Comparison of ENCODE assay signal across 28 cellular contexts in the genomic region with DNA sequence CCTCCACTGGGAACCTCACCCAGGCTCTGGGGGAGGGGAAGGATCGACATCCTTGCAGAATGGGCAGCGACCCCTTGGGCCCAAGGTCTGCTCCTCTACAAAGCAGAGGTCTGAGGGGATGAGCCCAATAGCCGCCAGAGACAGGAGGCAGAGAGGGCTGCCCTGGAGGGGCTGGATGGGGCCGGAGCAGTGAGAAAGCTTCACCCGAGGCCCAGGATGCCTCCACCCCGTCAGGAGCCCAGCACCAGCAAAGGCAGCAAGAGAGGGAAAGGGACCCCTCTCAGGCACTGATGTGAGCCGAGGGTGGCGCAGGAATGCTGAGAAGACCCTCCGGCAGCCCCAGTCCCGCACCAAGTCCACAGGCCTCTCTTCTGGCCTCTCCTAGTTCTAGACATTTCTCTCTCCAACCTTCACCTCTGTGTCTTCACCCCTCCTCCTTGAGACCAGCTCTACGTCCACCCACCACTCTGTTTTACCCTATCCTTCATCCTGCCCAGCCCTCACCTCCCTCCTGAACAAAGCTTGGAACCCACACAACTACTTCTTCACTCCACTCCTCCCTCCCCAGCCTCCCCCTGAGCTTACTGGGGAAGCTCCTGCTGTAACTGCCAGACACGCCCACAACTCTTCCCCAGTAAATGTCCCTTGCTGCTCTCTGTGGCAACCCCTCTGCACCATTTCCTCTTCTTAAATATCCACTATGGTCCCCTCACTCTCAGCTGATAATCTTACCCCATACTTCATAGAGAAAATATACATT.
"Had no signal": no experiment of that assay in that cellular context is flagged by ENCODE, and none has a peak within 500 bp of the region (broad histone marks: within the 10 kb centered on the region; RNA-seq: fewer than 3 reads in every experiment).

No MANE protein-coding gene starts in this region.

- H3K9me3 Mint-ChIP-seq: activated naive CD4-positive, alpha-beta T cell treated with anti-CD3 and anti-CD28 coated beads, Interleukin-2, amount 50 U/mL, for 72 hours; activated T-cell treated with anti-CD3 and anti-CD28 coated beads, Interleukin-2, amount 50 U/mL, for 24 hours; central memory CD8-positive, alpha-beta T cell; dendritic cell treated with granulocyte-macrophage colony-stimulating factor and Interleukin-4, amounts not matched to agents 40 ng/mL and 50 ng/mL, for 4 days; mesothelial cell of epicardium; naive B cell; nephron progenitor cell; stimulated activated memory B cell treated with anti-CD40 and anti-IgM and Interleukin-4, amounts not matched to agents 10 μg/mL and 1 μg/mL and 100 μg/mL, for 72 hours; stimulated activated naive CD8-positive, alpha-beta T cell treated with anti-CD3 and anti-CD28 coated beads, Interleukin-15, amount 100 ng/mL, for 72 hours; T-cell; type B pancreatic cell had no signal

- H3K4me3 Mint-ChIP-seq: activated T-cell treated with anti-CD3 and anti-CD28 coated beads, Interleukin-2, amount 50 U/mL, for 24 hours; central memory CD8-positive, alpha-beta T cell; dendritic cell treated with granulocyte-macrophage colony-stimulating factor and Interleukin-4, amounts not matched to agents 40 ng/mL and 50 ng/mL, for 4 days; mesothelial cell of epicardium; naive B cell; nephron progenitor cell; stimulated activated memory B cell treated with anti-CD40 and anti-IgM and Interleukin-4, amounts not matched to agents 10 μg/mL and 1 μg/mL and 100 μg/mL, for 72 hours; stimulated activated naive CD8-positive, alpha-beta T cell treated with anti-CD3 and anti-CD28 coated beads, Interleukin-15, amount 100 ng/mL, for 72 hours; T-cell; type B pancreatic cell had no signal

- H3K4me1 Mint-ChIP-seq: central memory CD8-positive, alpha-beta T cell; mesothelial cell of epicardium; naive B cell; nephron progenitor cell; stimulated activated memory B cell treated with anti-CD40 and anti-IgM and Interleukin-4, amounts not matched to agents 10 μg/mL and 1 μg/mL and 100 μg/mL, for 72 hours; stimulated activated naive CD8-positive, alpha-beta T cell treated with anti-CD3 and anti-CD28 coated beads, Interleukin-15, amount 100 ng/mL, for 72 hours; T-cell had no signal

- H3K27me3 Mint-ChIP-seq: dendritic cell treated with granulocyte-macrophage colony-stimulating factor and Interleukin-4, amounts not matched to agents 40 ng/mL and 50 ng/mL, for 4 days had no signal

- H3K27ac Mint-ChIP-seq: activated naive CD4-positive, alpha-beta T cell treated with anti-CD3 and anti-CD28 coated beads, Interleukin-2, amount 50 U/mL, for 72 hours; activated T-cell treated with anti-CD3 and anti-CD28 coated beads, Interleukin-2, amount 50 U/mL, for 24 hours; dendritic cell treated with granulocyte-macrophage colony-stimulating factor and Interleukin-4, amounts not matched to agents 40 ng/mL and 50 ng/mL, for 4 days; mesothelial cell of epicardium; naive B cell; nephron progenitor cell; stimulated activated memory B cell treated with anti-CD40 and anti-IgM and Interleukin-4, amounts not matched to agents 10 μg/mL and 1 μg/mL and 100 μg/mL, for 72 hours; T-cell; type B pancreatic cell had no signal

- ATAC-seq: activated naive CD4-positive, alpha-beta T cell treated with anti-CD3 and anti-CD28 coated beads, Interleukin-2, amount 50 U/mL, for 72 hours; gastrocnemius medialis; left colon; pancreas; psoas muscle; stimulated activated memory B cell treated with anti-CD40 and anti-IgM and Interleukin-4, amounts not matched to agents 10 μg/mL and 1 μg/mL and 100 μg/mL, for 72 hours; stimulated activated naive CD8-positive, alpha-beta T cell treated with anti-CD3 and anti-CD28 coated beads, Interleukin-15, amount 100 ng/mL, for 72 hours; T-cell had no signal

- DNase-seq: activated CD4-positive, alpha-beta T cell treated with anti-CD3 and anti-CD28 coated beads for 4 hours; activated CD4-positive, alpha-beta T cell treated with anti-CD3 and anti-CD28 coated beads, Interleukin-2, amount 50 U/mL, for 4 hours; activated CD4-positive, CD25-positive, alpha-beta regulatory T cell; activated naive CD4-positive, alpha-beta T cell; activated T-cell treated with anti-CD3 and anti-CD28 coated beads, Interleukin-2, amount 50 U/mL, for 24 hours; effector CD4-positive, alpha-beta T cell; esophagus squamous epithelium; gastrocnemius medialis; glutamatergic neuron; kidney; left colon; mammary epithelial cell; naive B cell; nephron progenitor cell; pancreas; psoas muscle; stimulated activated CD4-positive, alpha-beta T cell treated with anti-CD3 and anti-CD28 coated beads, Interleukin-1b, Interleukin-23, amount 100 ng/mL, for 48 hours; stimulated activated CD4-positive, alpha-beta T cell treated with anti-CD3 and anti-CD28 coated beads, Interleukin-4, amount 100 ng/mL, for 4 hours; stimulated activated CD8-positive, alpha-beta memory T cell treated with anti-CD3 and anti-CD28 coated beads, Interleukin-4, amount 100 ng/mL, for 48 hours; stimulated activated naive CD8-positive, alpha-beta T cell treated with anti-CD3 and anti-CD28 coated beads, Interleukin-15, amount 100 ng/mL, for 72 hours; substantia nigra; T-cell had no signal

- H3K36me3 Mint-ChIP-seq: activated naive CD4-positive, alpha-beta T cell treated with anti-CD3 and anti-CD28 coated beads, Interleukin-2, amount 50 U/mL, for 72 hours; mesothelial cell of epicardium; naive B cell; stimulated activated memory B cell treated with anti-CD40 and anti-IgM and Interleukin-4, amounts not matched to agents 10 μg/mL and 1 μg/mL and 100 μg/mL, for 72 hours; T-cell; type B pancreatic cell had no signal
